Comparison of ENCODE assay signal across 13 cellular contexts in the genomic region with DNA sequence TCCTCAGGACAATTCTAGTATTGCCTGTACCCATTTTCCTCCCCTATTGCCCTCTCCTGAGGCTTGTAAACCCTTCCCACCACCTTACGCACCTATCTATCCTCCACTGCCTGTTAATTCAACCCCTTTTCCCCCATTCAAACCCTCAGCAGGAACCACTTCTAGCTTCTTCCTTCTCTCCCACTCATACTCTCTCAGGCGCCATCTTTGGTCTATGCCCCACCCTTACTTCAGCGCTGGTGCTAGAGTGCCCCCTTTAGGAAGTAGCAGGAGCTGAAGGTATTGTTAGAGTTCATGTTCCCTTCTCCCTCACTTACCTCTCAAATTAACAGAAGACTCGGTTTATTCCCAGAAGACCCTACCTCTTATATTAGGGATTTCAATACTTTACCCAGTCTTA.
A peak's percentile ranks its signal among the peaks of the same experiment; 100 is the strongest.
DNase-seq lines count a peak whose midpoint lies in the region; ATAC-seq and TF ChIP-seq lines count a peak whose summit lies in the region.
"Had no signal": no experiment of that assay in that cellular context is flagged by ENCODE, and none has a peak within 500 bp of the region (broad histone marks: within the 10 kb centered on the region; RNA-seq: fewer than 3 reads in every experiment).

No MANE protein-coding gene starts in this region.

- no peaks in the 10 kb centered on the region for H3F3A ChIP-seq in PC-9 (ENCODE audit: insufficient read depth, low read depth)

- BruUV-seq in PC-9 (replicated peaks; lab: Mats Ljungman, UMichigan), result no TSS peak

- H3K4me3 ChIP-seq in PC-9, result no peak overlapping the region
- H3K4me3 ChIP-seq in esophagus muscularis mucosa, result no peak overlapping the region

- no peaks in the 10 kb centered on the region for H3K36me3 Mint-ChIP-seq in activated CD8-positive, alpha-beta T cell treated with anti-CD3 and anti-CD28 coated beads for 36 hours (ENCODE audit: low read depth)

- H3K27ac Mint-ChIP-seq in activated CD8-positive, alpha-beta T cell treated with anti-CD3 and anti-CD28 coated beads for 36 hours, result no peak overlapping the region
- H3K27ac Mint-ChIP-seq: activated T-cell treated with anti-CD3 and anti-CD28 coated beads, Interleukin-2, amount 50 U/mL, for 24 hours; T-helper 17 cell had no signal

- H3K27me3 Mint-ChIP-seq in activated CD8-positive, alpha-beta T cell treated with anti-CD3 and anti-CD28 coated beads for 36 hours, result no peaks in the 10 kb centered on the region
- H3K27me3 Mint-ChIP-seq: activated T-cell treated with anti-CD3 and anti-CD28 coated beads, Interleukin-2, amount 50 U/mL, for 24 hours; T-helper 17 cell had no signal

- H3K36me3 ChIP-seq in PC-9 (ENCODE audit: low read depth) (no peaks in the 10 kb centered on the region), esophagus muscularis mucosa (no peaks in the 10 kb centered on the region)

- no peak overlapping the region for H2AFZ ChIP-seq in PC-9

- intact Hi-C loops in PC-9 (cut with micrococcal nuclease; ENCODE audit: unreplicated experiment), result no loop called here
- intact Hi-C loops in activated CD8-positive, alpha-beta T cell treated with anti-CD3 and anti-CD28 coated beads for 36 hours (cut with micrococcal nuclease), result no loop called here
- intact Hi-C loops in esophagus muscularis mucosa (cut with DNase I), result no loop called here

- ATAC-seq in GM18499 (IDR thresholded peaks at IDR 0.05; ENCODE audit: insufficient read depth, unreplicated experiment), result peak; percentile 63
- peak; percentile 78 for ATAC-seq in HG03342 (IDR thresholded peaks at IDR 0.05; ENCODE audit: unreplicated experiment)
- no peak for ATAC-seq in activated CD8-positive, alpha-beta T cell treated with anti-CD3 and anti-CD28 coated beads for 36 hours
- ATAC-seq in HG03097 (IDR thresholded peaks at IDR 0.05; ENCODE audit: low FRiP score, unreplicated experiment), result no peak
- ATAC-seq: T-helper 17 cell had no signal

- H4K20me1 ChIP-seq in PC-9 (ENCODE audit: insufficient read depth), result no peaks in the 10 kb centered on the region

- no peaks in the 10 kb centered on the region for H3K79me2 ChIP-seq in PC-9 (ENCODE audit: low read depth)

- H3K27me3 ChIP-seq in PC-9 (ENCODE audit: insufficient read depth, low read depth) (no peaks in the 10 kb centered on the region), esophagus muscularis mucosa (no peaks in the 10 kb centered on the region)

- H3K4me2 ChIP-seq in PC-9, result no peak overlapping the region

- TF ChIP-seq CTCF in 22Rv1 (IDR thresholded peaks at IDR 0.05) (peak; percentile 64), PC-9 (conservative IDR thresholded peaks at IDR 0.05) (peak; percentile 39; the same call in 1 of the 2 replicates), esophagus muscularis mucosa (IDR thresholded peaks at IDR 0.05) (no peak)
- no peak for TF ChIP-seq CTCF in activated CD8-positive, alpha-beta T cell treated with anti-CD3 and anti-CD28 coated beads for 36 hours (IDR thresholded peaks at IDR 0.05)

- 92% methylated on average over 4 of the region's 4 CpGs for WGBS in esophagus muscularis mucosa

- H3K4me3 Mint-ChIP-seq in activated CD8-positive, alpha-beta T cell treated with anti-CD3 and anti-CD28 coated beads for 36 hours, result no peak overlapping the region
- H3K4me3 Mint-ChIP-seq: activated T-cell treated with anti-CD3 and anti-CD28 coated beads, Interleukin-2, amount 50 U/mL, for 24 hours; T-helper 17 cell had no signal

- TF ChIP-seq EP300 in esophagus muscularis mucosa (IDR thresholded peaks at IDR 0.05), result no peak

- H3K27ac ChIP-seq in 22Rv1 (no peak overlapping the region), PC-9 (no peak overlapping the region), esophagus muscularis mucosa (replicated peaks in 1 of 4) (no peak overlapping the region)

- H3K4me1 ChIP-seq in PC-9 (replicated peaks; ENCODE audit: insufficient read depth), result no peaks in the 10 kb centered on the region
- no peaks in the 10 kb centered on the region for H3K4me1 ChIP-seq in esophagus muscularis mucosa

- CTCF ChIA-PET in PC-9 (lab: Charles Lee), result no interaction called here
- CTCF ChIA-PET in activated CD8-positive, alpha-beta T cell treated with anti-CD3 and anti-CD28 coated beads for 36 hours (lab: Charles Lee), result no interaction called here

- H3K4me1 Mint-ChIP-seq in activated CD8-positive, alpha-beta T cell treated with anti-CD3 and anti-CD28 coated beads for 36 hours (ENCODE audit: low read depth), result no peaks in the 10 kb centered on the region
- H3K4me1 Mint-ChIP-seq: T-helper 17 cell had no signal

- no peaks in the 10 kb centered on the region for H3K9me3 Mint-ChIP-seq in activated CD8-positive, alpha-beta T cell treated with anti-CD3 and anti-CD28 coated beads for 36 hours

- POLR2A ChIA-PET in PC-9 (lab: Charles Lee; ENCODE audit: unreplicated experiment), result no interaction called here
- POLR2A ChIA-PET in activated CD8-positive, alpha-beta T cell treated with anti-CD3 and anti-CD28 coated beads for 36 hours (lab: Charles Lee), result no interaction called here

- H3K9me3 ChIP-seq in PC-9 (ENCODE audit: insufficient read depth, low read depth), result no peaks in the 10 kb centered on the region
- no peaks in the 10 kb centered on the region for H3K9me3 ChIP-seq in esophagus muscularis mucosa

- DNase-seq in PC-9 (no peak), esophagus muscularis mucosa (ENCODE audit: extremely low spot score) (no peak), NCI-H2029 treated with DMSO at 0.1 percent for 48 hours (lab: John Stamatoyannopoulos, UW) (no peak)
- DNase-seq in activated CD8-positive, alpha-beta T cell treated with anti-CD3 and anti-CD28 coated beads for 36 hours, result no peak
- DNase-seq: activated T-cell treated with anti-CD3 and anti-CD28 coated beads, Interleukin-2, amount 50 U/mL, for 24 hours; kidney; NCI-H2227 treated with DMSO at 0.1 percent for 48 hours; stimulated activated CD4-positive, alpha-beta T cell treated with anti-CD3 and anti-CD28 coated beads, Interleukin-1b, Interleukin-23, amount 100 ng/mL, for 48 hours; T-helper 17 cell had no signal

- TF ChIP-seq POLR2A in esophagus muscularis mucosa (IDR thresholded peaks at IDR 0.05; ENCODE audit: low read depth), result no peak

- H3K9me2 ChIP-seq in PC-9 (ENCODE audit: insufficient read depth), result no peaks in the 10 kb centered on the region

Comparison
In these comparisons a context has a peak if more than half of its experiments do, and no peak if none do; other contexts are left out.
1. CTCF ChIP-seq: peak in 22Rv1 (single experiment) and PC-9 (single experiment); none in activated CD8-positive, alpha-beta T cell treated with anti-CD3 and anti-CD28 coated beads for 36 hours (single experiment) and esophagus muscularis mucosa (0 of 3).
2. ATAC-seq: peak in GM18499 (single experiment) and HG03342 (single experiment); none in activated CD8-positive, alpha-beta T cell treated with anti-CD3 and anti-CD28 coated beads for 36 hours (single experiment) and HG03097 (single experiment).